Comparison of ENCODE assay signal across 32 cellular contexts in the genomic region with DNA sequence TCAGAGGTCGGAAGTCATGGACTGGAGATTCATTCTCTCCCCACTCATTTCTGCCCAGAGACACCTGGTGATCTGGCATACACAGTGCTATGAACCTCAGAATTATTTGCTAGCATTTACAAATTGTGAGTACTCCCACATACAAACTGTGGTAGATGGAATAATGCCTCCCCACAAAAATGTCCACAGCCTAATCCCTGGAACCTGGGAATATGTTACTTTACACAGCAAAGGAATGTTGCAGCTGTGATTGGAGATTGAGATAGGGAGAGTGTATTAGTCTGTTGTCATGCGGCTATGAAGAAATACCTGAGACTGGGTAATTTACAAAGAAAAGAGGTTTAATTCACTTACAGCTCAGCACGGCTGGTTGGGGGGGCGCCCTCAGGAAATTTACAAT.
"Had no signal": no experiment of that assay in that cellular context is flagged by ENCODE, and none has a peak within 500 bp of the region (broad histone marks: within the 10 kb centered on the region; RNA-seq: fewer than 3 reads in every experiment).

No MANE protein-coding gene starts in this region.

- ATAC-seq: activated CD4-positive, alpha-beta T cell treated with anti-CD3 and anti-CD28 coated beads for 36 hours; activated CD4-positive, CD25-positive, alpha-beta regulatory T cell treated with anti-CD3 and anti-CD28 coated beads, Interleukin-2, amount 50 U/mL, for 24 hours; activated CD8-positive, alpha-beta memory T cell treated with anti-CD3 and anti-CD28 coated beads, Interleukin-2, amount 10 ng/mL, durations not matched to agents 7 days and 5 days; activated naive CD8-positive, alpha-beta T cell treated with anti-CD3 and anti-CD28 coated beads, Interleukin-2, amount 50 U/mL, for 24 hours; PC-3; WTC11 had no signal

- H3K4me3 ChIP-seq: Peyer's patch, SJSA1 had no signal

- DNase-seq: activated CD4-positive, alpha-beta memory T cell treated with anti-CD3 and anti-CD28 coated beads, Interleukin-2, amount 10 ng/mL, durations not matched to agents 7 days and 5 days; activated CD4-positive, alpha-beta T cell treated with anti-CD3 and anti-CD28 coated beads for 36 hours; activated CD8-positive, alpha-beta memory T cell treated with anti-CD3 and anti-CD28 coated beads for 24 hours; activated CD8-positive, alpha-beta memory T cell treated with anti-CD3 and anti-CD28 coated beads, Interleukin-2, amount 10 ng/mL, durations not matched to agents 7 days and 5 days; activated CD8-positive, alpha-beta memory T cell treated with anti-CD3 and anti-CD28 coated beads, Interleukin-2, amount 50 U/mL, for 48 hours; activated gamma-delta T cell treated with Interleukin-2 at 50 U/mL for 16 hours; activated naive CD4-positive, alpha-beta T cell treated with anti-CD3 and anti-CD28 coated beads for 36 hours; activated naive CD8-positive, alpha-beta T cell treated with anti-CD3 and anti-CD28 coated beads, Interleukin-2, amount 50 U/mL, for 24 hours; amniotic stem cell; aorta; brain microvascular endothelial cell; central memory CD4-positive, alpha-beta T cell; NCI-H1092 treated with DMSO at 0.1 percent for 48 hours; NCI-H1417; NCI-H2029; NCI-H510A; NCI-H526; NCI-H748 treated with DMSO at 0.1 percent for 48 hours; NK-92 treated with Interleukin-12 subunit alpha and Interleukin-12 subunit beta, amount 100 ng/mL, for 24 hours; PC-3; Peyer's patch; RPMI8226; SHP77 treated with DMSO at 0.1 percent for 48 hours; SK-N-SH had no signal

- H3K27ac Mint-ChIP-seq: activated CD4-positive, alpha-beta memory T cell treated with anti-CD3 and anti-CD28 coated beads, Interleukin-2, amount 10 ng/mL, durations not matched to agents 7 days and 5 days; activated CD4-positive, alpha-beta T cell treated with anti-CD3 and anti-CD28 coated beads for 36 hours; activated CD8-positive, alpha-beta memory T cell treated with anti-CD3 and anti-CD28 coated beads, Interleukin-2, amount 10 ng/mL, durations not matched to agents 7 days and 5 days; activated naive CD4-positive, alpha-beta T cell treated with anti-CD3 and anti-CD28 coated beads for 36 hours; activated naive CD8-positive, alpha-beta T cell; activated naive CD8-positive, alpha-beta T cell treated with anti-CD3 and anti-CD28 coated beads, Interleukin-2, amount 50 U/mL, for 24 hours; activated T-helper 2 cell treated with anti-CD3 and anti-CD28 coated beads, Interferon-gamma antibody, Interleukin-2, Interleukin-4, amounts not matched to agents 10 μg/mL and 5 μg/mL and 100 μg/mL, durations not matched to agents 14 hours and 24 hours and 36 hours; T-helper 1 cell treated with Interleukin-12 subunit alpha and Interleukin-12 subunit beta and Interleukin-4 antibody, amounts not matched to agents 30 μg/mL and 1 μg/mL, for 36 hours; T-helper 2 cell treated with Interferon-gamma antibody and Interleukin-4, amounts not matched to agents 5 μg/mL and 100 μg/mL, for 36 hours; WTC11 had no signal

- H3K4me2 ChIP-seq: KMS-11, SK-N-SH had no signal

- H3K36me3 ChIP-seq: brain microvascular endothelial cell, Peyer's patch had no signal

- H3K27me3 ChIP-seq: brain microvascular endothelial cell, Peyer's patch had no signal

- H3K27ac ChIP-seq: brain microvascular endothelial cell, KMS-11, Peyer's patch, SJSA1 had no signal

- H3K4me3 Mint-ChIP-seq: activated CD4-positive, alpha-beta memory T cell treated with anti-CD3 and anti-CD28 coated beads, Interleukin-2, amount 10 ng/mL, durations not matched to agents 7 days and 5 days; activated CD4-positive, alpha-beta T cell treated with anti-CD3 and anti-CD28 coated beads for 36 hours; activated CD8-positive, alpha-beta memory T cell treated with anti-CD3 and anti-CD28 coated beads, Interleukin-2, amount 10 ng/mL, durations not matched to agents 7 days and 5 days; activated naive CD4-positive, alpha-beta T cell treated with anti-CD3 and anti-CD28 coated beads for 36 hours; activated naive CD8-positive, alpha-beta T cell; activated naive CD8-positive, alpha-beta T cell treated with anti-CD3 and anti-CD28 coated beads, Interleukin-2, amount 50 U/mL, for 24 hours; T-helper 1 cell treated with Interleukin-12 subunit alpha and Interleukin-12 subunit beta and Interleukin-4 antibody, amounts not matched to agents 30 μg/mL and 1 μg/mL, for 36 hours; T-helper 2 cell treated with Interferon-gamma antibody and Interleukin-4, amounts not matched to agents 5 μg/mL and 100 μg/mL, for 36 hours; WTC11 had no signal

- H3K9me2 ChIP-seq: SK-N-SH had no signal
